Comparison of ENCODE assay signal across 27 cellular contexts in the genomic region with DNA sequence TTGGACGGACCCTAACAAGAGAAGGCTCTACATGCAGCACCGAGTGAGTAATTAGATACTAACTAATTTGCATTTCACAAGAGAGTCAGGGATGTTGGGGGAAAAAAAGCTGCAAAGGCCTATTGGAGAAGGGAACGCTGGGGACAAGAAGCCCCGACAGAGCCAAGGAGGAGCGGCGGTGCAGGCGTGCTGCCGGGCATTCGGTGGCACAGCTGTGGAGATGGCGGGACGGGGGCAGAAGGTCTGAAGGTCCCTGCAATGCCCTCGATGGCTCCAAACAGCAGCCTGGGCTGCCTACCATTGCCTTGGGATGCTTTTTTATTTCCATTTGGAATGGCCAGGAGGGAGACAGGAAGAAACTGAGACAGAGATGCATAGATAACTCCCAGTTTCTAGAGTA.
"Had no signal": no experiment of that assay in that cellular context is flagged by ENCODE, and none has a peak within 500 bp of the region (broad histone marks: within the 10 kb centered on the region; RNA-seq: fewer than 3 reads in every experiment).

No MANE protein-coding gene starts in this region.

- H3K9me3 ChIP-seq: SJSA1, SK-N-SH had no signal

- H3K27me3 ChIP-seq: SJSA1 had no signal

- H3K36me3 ChIP-seq: SJSA1 had no signal

- H3K9ac ChIP-seq: SK-N-SH had no signal

- FAIRE-seq: TTC549 had no signal

- H3K4me2 ChIP-seq: SK-N-SH had no signal

- DNase-seq: activated CD4-positive, alpha-beta T cell treated with anti-CD3 and anti-CD28 coated beads for 36 hours; activated CD4-positive, alpha-beta T cell treated with anti-CD3 and anti-CD28 coated beads, Interleukin-2, amount 10 ng/mL, durations not matched to agents 7 days and 5 days; activated CD4-positive, alpha-beta T cell treated with anti-CD3 and anti-CD28 coated beads, Interleukin-2, amount 50 U/mL, for 48 hours; activated CD8-positive, alpha-beta T cell treated with anti-CD3 and anti-CD28 coated beads, Interleukin-2, amount 10 ng/mL, durations not matched to agents 7 days and 5 days; activated gamma-delta T cell; activated naive CD4-positive, alpha-beta T cell treated with Interleukin-2 at 50 U/mL for 16 hours; activated naive CD8-positive, alpha-beta T cell treated with anti-CD3 and anti-CD28 coated beads, Interleukin-2, amount 50 U/mL, for 24 hours; activated T-cell treated with anti-CD3 and anti-CD28 coated beads, Interleukin-2, amount 50 U/mL, for 24 hours; anterior cingulate cortex; central memory CD4-positive, alpha-beta T cell; Karpas-422; KBM-7; NCI-H1105; NCI-H1417 treated with DMSO at 0.1 percent for 48 hours; NCI-H187 treated with DMSO at 0.1 percent for 48 hours; NCI-H2081; NCI-H2171 treated with DMSO at 0.1 percent for 48 hours; NCI-H2227 treated with DMSO at 0.1 percent for 48 hours; NCI-H446; NCI-H510A treated with DMSO at 0.1 percent for 48 hours; SHP77 treated with DMSO at 0.1 percent for 48 hours; SK-N-SH had no signal

- H3K4me3 ChIP-seq: SJSA1 had no signal

- H3K27ac ChIP-seq: SJSA1 had no signal

- ATAC-seq: activated CD4-positive, alpha-beta T cell treated with anti-CD3 and anti-CD28 coated beads for 36 hours; activated CD4-positive, CD25-positive, alpha-beta regulatory T cell treated with anti-CD3 and anti-CD28 coated beads, Interleukin-2, amount 50 U/mL, for 24 hours; activated CD8-positive, alpha-beta T cell treated with anti-CD3 and anti-CD28 coated beads, Interleukin-2, amount 10 ng/mL, durations not matched to agents 7 days and 5 days; activated naive CD8-positive, alpha-beta T cell treated with anti-CD3 and anti-CD28 coated beads, Interleukin-2, amount 50 U/mL, for 24 hours; Panc1; WTC11 had no signal
